Comparison of ENCODE assay signal across 9 cellular contexts in genomic region chr19:55638864-55639359, GRCh38. TPM values are rescaled to one million over a fixed set of nuclear protein-coding genes. Genes with fewer than 3 reads are reported as not detected.
DNase-seq lines count a peak whose midpoint lies in the region; ATAC-seq, FAIRE-seq and TF ChIP-seq lines count a peak whose summit lies in the region.
"Had no signal": no experiment of that assay in that cellular context is flagged by ENCODE, and none has a peak within 500 bp of the region (broad histone marks: within the 10 kb centered on the region; RNA-seq: fewer than 3 reads in every experiment).

No MANE protein-coding gene starts in this region.

- H3K36me3 ChIP-seq in hepatocyte (replicated peaks; ENCODE audit: insufficient read depth, low read depth), result no peaks in the 10 kb centered on the region
- peaks cover 0 to 4% (median 2%) of the 10 kb centered on the region in 4 donors for H3K36me3 ChIP-seq in upper lobe of left lung

- peak; percentile 43 for TF ChIP-seq CTCF in hepatocyte (IDR thresholded peaks at IDR 0.05; ENCODE audit: poor library complexity)
- TF ChIP-seq CTCF in upper lobe of left lung (IDR thresholded peaks at IDR 0.05), result peak in 5 of 6 experiments; percentile 10 to 50 (median 27)

- no peak for TF ChIP-seq EP300 in upper lobe of left lung (IDR thresholded peaks at IDR 0.05)

- H3K4me3 ChIP-seq in hepatocyte (no peak overlapping the region), upper lobe of left lung (no peak overlapping the region)

- H3K27me3 ChIP-seq in hepatocyte, result no peaks in the 10 kb centered on the region
- no peaks in the 10 kb centered on the region for H3K27me3 ChIP-seq in upper lobe of left lung

- DNase-seq in NCI-H82 (lab: John Stamatoyannopoulos, UW) (peak; percentile 80), NCI-H82 treated with DMSO at 0.1 percent for 48 hours (lab: John Stamatoyannopoulos, UW; ENCODE audit: unreplicated experiment) (no peak), MV-4-11 (lab: John Stamatoyannopoulos, UW) (peak; percentile 76), hepatocyte (ENCODE audit: low spot score) (no peak), upper lobe of left lung (no peak), frontal cortex (ENCODE audit: low spot score in 2 of 2) (no peak)
- peak; percentile 72 for DNase-seq in activated T-cell treated with anti-CD3 and anti-CD28 coated beads, Interleukin-2, amount 50 U/mL, for 24 hours

- H3K9me3 Mint-ChIP-seq in activated T-cell treated with anti-CD3 and anti-CD28 coated beads, Interleukin-2, amount 50 U/mL, for 24 hours, result peaks cover 7% of the 10 kb centered on the region

- H3K4me2 ChIP-seq in hepatocyte, result peak overlapping the region; percentile 92

- no peaks in the 10 kb centered on the region for H3K27me3 Mint-ChIP-seq in activated T-cell treated with anti-CD3 and anti-CD28 coated beads, Interleukin-2, amount 50 U/mL, for 24 hours

- no peaks in the 10 kb centered on the region for H4K20me1 ChIP-seq in hepatocyte (ENCODE audit: insufficient read depth, poor library complexity, severe bottlenecking)

- no peaks in the 10 kb centered on the region for H3K9me3 ChIP-seq in hepatocyte (ENCODE audit: low read depth)
- no peaks in the 10 kb centered on the region for H3K9me3 ChIP-seq in upper lobe of left lung

- ATAC-seq in upper lobe of left lung (ENCODE audit: low FRiP score in 2 of 2) (no peak), HG02571 (IDR thresholded peaks at IDR 0.05; ENCODE audit: unreplicated experiment) (no peak)

- H2AFZ ChIP-seq in hepatocyte, result no peak overlapping the region

- no peak for TF ChIP-seq POLR2A in upper lobe of left lung (IDR thresholded peaks at IDR 0.05)

- 94% methylated on average over 6 of the region's 6 CpGs for WGBS in hepatocyte (ENCODE audit: low lambda C conversion rate, missing lambda C conversion rate)
- 87 to 91% methylated on average over 6 of the region's 6 CpGs for WGBS in upper lobe of left lung, 2 donors

- H3K9me2 ChIP-seq in hepatocyte (replicated peaks; ENCODE audit: insufficient read depth), result no peaks in the 10 kb centered on the region

- peak overlapping the region; percentile 96 for H3K27ac Mint-ChIP-seq in activated T-cell treated with anti-CD3 and anti-CD28 coated beads, Interleukin-2, amount 50 U/mL, for 24 hours

- H3K27ac ChIP-seq in hepatocyte (no peak overlapping the region), upper lobe of left lung (no peak overlapping the region)

- no peak for FAIRE-seq in frontal cortex (lab: Jason Lieb, UNC)
- FAIRE-seq: colon had no signal

- H3K4me1 Mint-ChIP-seq in activated T-cell treated with anti-CD3 and anti-CD28 coated beads, Interleukin-2, amount 50 U/mL, for 24 hours (ENCODE audit: low read depth), result peaks cover 65% of the 10 kb centered on the region

- H3K4me1 ChIP-seq in hepatocyte (ENCODE audit: insufficient read depth) (peaks cover 20% of the 10 kb centered on the region), upper lobe of left lung (peaks cover 63 to 88% (median 68%) of the 10 kb centered on the region in 4 donors)

- H3K36me3 Mint-ChIP-seq in activated T-cell treated with anti-CD3 and anti-CD28 coated beads, Interleukin-2, amount 50 U/mL, for 24 hours (ENCODE audit: low read depth), result peaks cover 77% of the 10 kb centered on the region

- peaks cover 72% of the 10 kb centered on the region for H3K79me2 ChIP-seq in hepatocyte

- H3K4me3 Mint-ChIP-seq in activated T-cell treated with anti-CD3 and anti-CD28 coated beads, Interleukin-2, amount 50 U/mL, for 24 hours, result peak overlapping the region; percentile 81

RNA-seq across cellular contexts. Expression of gene ZNF580, which starts 1.9 kb away (rescaled TPM):
- total RNA-seq in hepatocyte (6.1 and 10.1 TPM in 2 replicates), upper lobe of left lung (10 to 100 TPM; 28.1 to 84.1 (median 38.0) TPM), frontal cortex (2.4 TPM)
- polyA plus RNA-seq in hepatocyte, result 53.8 and 71.5 TPM in 2 replicates

RNA-seq across cellular contexts. Expression of gene ZNF581, which starts 4.5 kb away (rescaled TPM):
- total RNA-seq in hepatocyte (12.2 and 17.3 TPM in 2 replicates), upper lobe of left lung (10 to 100 TPM; 15.6 to 38.8 (median 21.9) TPM), frontal cortex (6.5 TPM)
- polyA plus RNA-seq in hepatocyte, result 14.2 and 22.5 TPM in 2 replicates

RNA-seq across cellular contexts. Expression of gene CCDC106, which starts 9.1 kb away (rescaled TPM):
- total RNA-seq in hepatocyte (13.0 and 18.3 TPM in 2 replicates), upper lobe of left lung (10 to 100 TPM; 15.3 to 44.0 (median 17.1) TPM), frontal cortex (9.4 TPM)
- 30.5 and 31.7 TPM in 2 replicates for polyA plus RNA-seq in hepatocyte

RNA-seq across cellular contexts. Expression of gene ZNF784, which starts 14.5 kb away (rescaled TPM):
- total RNA-seq in hepatocyte, result 6.7 and 7.2 TPM in 2 replicates
- 5.5 and 10.0 TPM in 2 replicates for polyA plus RNA-seq in hepatocyte
- total RNA-seq in upper lobe of left lung, result 10 to 100 TPM in 2 of 6 donors, 1 to 10 TPM in 4; 6.8 to 14.7 (median 8.6) TPM
- 4.5 TPM for total RNA-seq in frontal cortex

RNA-seq across cellular contexts. Expression of gene U2AF2, which starts 15.9 kb away (rescaled TPM):
- total RNA-seq in hepatocyte (94.6 and 99.6 TPM in 2 replicates), upper lobe of left lung (100 to 1,000 TPM in 4 of 6 donors, 10 to 100 TPM in 2; 57.7 to 294 (median 157) TPM), frontal cortex (70.1 TPM)
- 16.1 and 18.0 TPM in 2 replicates for polyA plus RNA-seq in hepatocyte

Comparison
In these comparisons a context has a peak if more than half of its experiments do, and no peak if none do; other contexts are left out.
1. DNase-seq: peak in NCI-H82 (single experiment), MV-4-11 (single experiment) and activated T-cell treated with anti-CD3 and anti-CD28 coated beads, Interleukin-2, amount 50 U/mL, for 24 hours (single experiment); none in NCI-H82 treated with DMSO at 0.1 percent for 48 hours (single experiment), hepatocyte (single experiment), upper lobe of left lung (0 of 2) and frontal cortex (0 of 2).